8 cellular contexts compared by ENCODE assay signal in the genomic region with DNA sequence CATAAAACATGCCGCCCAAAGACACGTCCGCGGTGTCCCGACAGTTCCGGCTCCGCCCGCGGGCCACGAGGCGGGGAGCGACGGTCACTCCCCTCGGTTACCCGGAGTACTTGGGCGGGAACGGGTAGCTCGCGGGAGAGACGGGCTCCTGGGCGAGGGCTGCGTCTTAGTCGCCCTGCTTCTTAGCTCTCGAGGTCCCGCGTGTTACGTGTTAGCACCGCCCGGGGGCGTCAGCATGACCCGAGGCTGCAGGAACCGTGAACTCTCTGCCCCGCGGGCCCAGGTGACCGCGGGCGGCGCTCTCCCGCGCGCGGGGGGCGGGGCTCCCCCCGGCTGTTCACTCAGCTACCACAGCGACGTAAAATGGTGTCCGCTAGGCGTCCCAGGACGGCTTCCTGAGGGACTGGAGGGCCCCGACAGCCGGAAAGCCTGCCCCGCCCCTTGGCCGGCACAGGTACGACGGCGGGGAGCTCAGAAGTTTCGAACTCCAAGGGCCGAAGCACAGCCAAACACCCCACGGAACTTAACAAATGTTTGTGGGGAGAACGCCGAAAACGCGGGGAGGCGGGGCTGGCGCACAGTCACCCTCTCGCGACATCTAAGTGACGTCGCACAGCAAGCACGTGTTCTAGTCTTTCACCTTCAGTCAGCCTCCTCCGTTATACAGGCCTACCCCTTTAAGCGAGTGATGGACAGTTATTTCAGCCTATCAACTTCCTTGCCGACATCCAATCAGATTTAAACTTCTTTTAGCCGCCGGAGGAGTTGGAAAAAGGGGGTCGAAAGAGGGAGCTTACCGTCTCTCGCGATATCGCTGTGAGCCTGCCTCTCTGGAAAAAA. TPM values are rescaled to one million over a fixed set of nuclear protein-coding genes. Genes with fewer than 3 reads are reported as not detected.
DNase-seq lines count a peak whose midpoint lies in the region; TF ChIP-seq lines count a peak whose summit lies in the region.

No MANE protein-coding gene starts in this region.

- no peak overlapping the region for H3K4me3 Mint-ChIP-seq in HFFc6
- H3K4me3 Mint-ChIP-seq in activated naive CD4-positive, alpha-beta T cell treated with anti-CD3 and anti-CD28 coated beads, Interleukin-2, amount 10 ng/mL, durations not matched to agents 7 days and 5 days, result no peak overlapping the region

- DNase-seq in GM10248 (ENCODE audit: extremely low spot score), result peak; percentile 93
- DNase-seq in HFFc6, result peak; percentile 100
- DNase-seq in NAMALWA (ENCODE audit: low spot score), result peak; percentile 100
- peak; percentile 98 to 99 for DNase-seq in SJSA1 (ENCODE audit: low read depth in 1 of 2, low spot score in 2 of 2)
- peak; percentile 97 for DNase-seq in activated naive CD4-positive, alpha-beta T cell treated with anti-CD3 and anti-CD28 coated beads, Interleukin-2, amount 10 ng/mL, durations not matched to agents 7 days and 5 days
- DNase-seq in head of caudate nucleus, result peak; percentile 89 to 99 (median 97)
- DNase-seq in ovary, result peak; percentile 94 to 98 (median 95)
- DNase-seq in tibial artery, result peak in 1 of 2 donors; percentile 87

- TF ChIP-seq CTCF in GM10248 (IDR thresholded peaks at IDR 0.05; ENCODE audit: control extremely low read depth, extremely low read depth, low read depth, missing control alignments), result peak; percentile 59
- peak; percentile 80 for TF ChIP-seq CTCF in HFFc6 (IDR thresholded peaks at IDR 0.05)
- TF ChIP-seq CTCF in ovary (IDR thresholded peaks at IDR 0.05), result peak; percentile 46 to 96 (median 91)
- peak; percentile 54 to 78 for TF ChIP-seq CTCF in tibial artery (IDR thresholded peaks at IDR 0.05)

- H3K27ac ChIP-seq in SJSA1, result peak overlapping the region; percentile 93
- peak overlapping the region; percentile 96 to 98 for H3K27ac ChIP-seq in ovary
- H3K27ac ChIP-seq in tibial artery, result peak overlapping the region; percentile 92 to 97

- H3K9me3 ChIP-seq in SJSA1 (replicated peaks), result no peaks in the 10 kb centered on the region
- H3K9me3 ChIP-seq in ovary, result no peaks in the 10 kb centered on the region
- H3K9me3 ChIP-seq in tibial artery, result no peaks in the 10 kb centered on the region

- no peak overlapping the region for H3K27ac Mint-ChIP-seq in HFFc6
- no peak overlapping the region for H3K27ac Mint-ChIP-seq in activated naive CD4-positive, alpha-beta T cell treated with anti-CD3 and anti-CD28 coated beads, Interleukin-2, amount 10 ng/mL, durations not matched to agents 7 days and 5 days

- 0 to 1% (median 0%) methylated on average over 66 to 80 of the region's 80 CpGs for WGBS in ovary, 3 donors

- TF ChIP-seq POLR2A in ovary (IDR thresholded peaks at IDR 0.05), result peak; percentile 57

- H3K4me1 Mint-ChIP-seq in HFFc6 (ENCODE audit: low read depth), result peaks cover 57% of the 10 kb centered on the region
- peaks cover 55% of the 10 kb centered on the region for H3K4me1 Mint-ChIP-seq in activated naive CD4-positive, alpha-beta T cell treated with anti-CD3 and anti-CD28 coated beads, Interleukin-2, amount 10 ng/mL, durations not matched to agents 7 days and 5 days

- H3K36me3 Mint-ChIP-seq in HFFc6 (ENCODE audit: low read depth), result peaks cover 33% of the 10 kb centered on the region
- peaks cover 36% of the 10 kb centered on the region for H3K36me3 Mint-ChIP-seq in activated naive CD4-positive, alpha-beta T cell treated with anti-CD3 and anti-CD28 coated beads, Interleukin-2, amount 10 ng/mL, durations not matched to agents 7 days and 5 days

- CTCF ChIA-PET in GM10248 (lab: Yijun Ruan, JAX), result interaction anchor here (0.7 to 8.8 kb wide), 36 partner anchors 9 to 250 kb away, joined by 3 to 58 read pairs (median 5); no protein-coding TSS in a partner anchor
- CTCF ChIA-PET in activated naive CD4-positive, alpha-beta T cell treated with anti-CD3 and anti-CD28 coated beads, Interleukin-2, amount 10 ng/mL, durations not matched to agents 7 days and 5 days (lab: Charles Lee), result interaction anchor here (0.9 to 6.1 kb wide), 10 partner anchors 10 to 142 kb away, joined by 3 to 49 read pairs (median 4); a partner anchor contains a TSS

- intact Hi-C loops in head of caudate nucleus (cut with DNase I) (loop anchor here (5.0 kb wide), 1 partner anchor 69 kb away; a partner anchor contains a TSS), ovary (cut with DNase I) (loop anchor here in 3 of 4 donors (2.0 to 10.0 kb wide), 3 partner anchors 52 to 126 kb away; a partner anchor contains a TSS), tibial artery (cut with DNase I; ENCODE audit: low total_unique reads) (loop anchor here (1.0 to 5.0 kb wide), 2 partner anchors 54 to 69 kb away; a partner anchor contains a TSS)

- H3K36me3 ChIP-seq in SJSA1, result peaks cover 41% of the 10 kb centered on the region
- H3K36me3 ChIP-seq in ovary, result no peaks in the 10 kb centered on the region
- H3K36me3 ChIP-seq in tibial artery, result peaks cover 14 to 26% (median 14%) of the 10 kb centered on the region in 3 donors

- H3K4me3 ChIP-seq in SJSA1, result peak overlapping the region; percentile 75
- peak overlapping the region; percentile 72 for H3K4me3 ChIP-seq in ovary
- peak overlapping the region; percentile 61 to 94 for H3K4me3 ChIP-seq in tibial artery

- H3K27me3 Mint-ChIP-seq in HFFc6 (ENCODE audit: insufficient read depth), result peaks cover 2% of the 10 kb centered on the region
- H3K27me3 Mint-ChIP-seq in activated naive CD4-positive, alpha-beta T cell treated with anti-CD3 and anti-CD28 coated beads, Interleukin-2, amount 10 ng/mL, durations not matched to agents 7 days and 5 days, result no peaks in the 10 kb centered on the region

- no peaks in the 10 kb centered on the region for H3K27me3 ChIP-seq in SJSA1 (replicated peaks)
- no peaks in the 10 kb centered on the region for H3K27me3 ChIP-seq in ovary
- H3K27me3 ChIP-seq in tibial artery, result no peaks in the 10 kb centered on the region

- peaks cover 22% of the 10 kb centered on the region for H3K4me1 ChIP-seq in SJSA1 (replicated peaks)
- peaks cover 13% of the 10 kb centered on the region for H3K4me1 ChIP-seq in ovary (ENCODE audit: insufficient read depth)
- H3K4me1 ChIP-seq in tibial artery, result peaks cover 0 to 44% (median 34%) of the 10 kb centered on the region in 4 donors

- POLR2A ChIA-PET in GM10248 (lab: Yijun Ruan, JAX), result interaction anchor here (0.8 to 2.2 kb wide), 9 partner anchors 11 to 537 kb away, joined by 3 to 11 read pairs (median 4); no protein-coding TSS in a partner anchor

- TF ChIP-seq EP300 in ovary (IDR thresholded peaks at IDR 0.05), result peak; percentile 9

- no peaks in the 10 kb centered on the region for H3K9me3 Mint-ChIP-seq in HFFc6
- H3K9me3 Mint-ChIP-seq in activated naive CD4-positive, alpha-beta T cell treated with anti-CD3 and anti-CD28 coated beads, Interleukin-2, amount 10 ng/mL, durations not matched to agents 7 days and 5 days, result no peaks in the 10 kb centered on the region

RNA-seq across cellular contexts. Expression of a gene that starts 0.8 kb away (rescaled TPM):
- total RNA-seq in HFFc6 (2021; fragmentation: NEBNext Ultra II Directional; extraction: Animal tissue kit (Norgen Biotek cat#: 25700)), result 10 to 100 TPM; 16.1 to 18.2 (median 17.3) TPM
- 25.5 and 35.2 TPM in 2 replicates for total RNA-seq in SJSA1 (2014; rRNA removed; shearing (Covaris generic))
- 10 to 100 TPM; 21.2 to 28.7 (median 26.2) TPM for total RNA-seq in ovary
- polyA plus RNA-seq in ovary, result 1 to 10 TPM; 3.4 to 3.5 TPM

RNA-seq across cellular contexts. Expression of a gene that starts 52.4 kb away (rescaled TPM):
- 10 to 100 TPM; 14.7 to 25.2 (median 21.5) TPM for total RNA-seq in HFFc6 (2021; fragmentation: NEBNext Ultra II Directional; extraction: Animal tissue kit (Norgen Biotek cat#: 25700))
- 7.0 and 17.4 TPM in 2 replicates for total RNA-seq in SJSA1 (2014; rRNA removed; shearing (Covaris generic))
- 10 to 100 TPM; 14.5 to 33.7 (median 21.2) TPM for total RNA-seq in ovary
- 10 to 100 TPM; 23.9 to 33.0 TPM for polyA plus RNA-seq in ovary
